In genomic region chrX:46704767-46705386, GRCh38 we compare ENCODE assay signal across 8 cellular contexts. TPM values are rescaled to one million over a fixed set of nuclear protein-coding genes. Genes with fewer than 3 reads are reported as not detected.
A peak's percentile ranks its signal among the peaks of the same experiment; 100 is the strongest.
DNase-seq lines count a peak whose midpoint lies in the region; ATAC-seq and TF ChIP-seq lines count a peak whose summit lies in the region.

No MANE protein-coding gene starts in this region.

- no peaks in the 10 kb centered on the region for H3K27me3 ChIP-seq in CD8-positive, alpha-beta T cell (ENCODE audit: insufficient read depth, low read length)
- no peaks in the 10 kb centered on the region for H3K27me3 ChIP-seq in left ventricle myocardium inferior (ENCODE audit: low read depth)
- peaks cover 0 to 89% (median 20%) of the 10 kb centered on the region in 45 donors for H3K27me3 ChIP-seq in dorsolateral prefrontal cortex

- DNase-seq in CD8-positive, alpha-beta T cell: no peak
- DNase-seq in activated naive CD4-positive, alpha-beta T cell treated with anti-CD3 and anti-CD28 coated beads, Interleukin-2, amount 50 U/mL, for 72 hours (ENCODE audit: low spot score in 2 of 2): peak; percentile 11 to 55
- DNase-seq in islet precursor cell (no peak), left ventricle myocardium inferior (no peak), H4 (ENCODE audit: low spot score) (no peak), dorsolateral prefrontal cortex (no peak)

- no peaks in the 10 kb centered on the region for H3K36me3 ChIP-seq in CD8-positive, alpha-beta T cell (ENCODE audit: insufficient read depth, low read length)
- H3K36me3 ChIP-seq in left ventricle myocardium inferior: no peaks in the 10 kb centered on the region

- no peaks in the 10 kb centered on the region for H3K36me3 Mint-ChIP-seq in CD8-positive, alpha-beta T cell
- peaks cover 0 to 13% of the 10 kb centered on the region in 2 donors for H3K36me3 Mint-ChIP-seq in activated naive CD4-positive, alpha-beta T cell treated with anti-CD3 and anti-CD28 coated beads, Interleukin-2, amount 50 U/mL, for 72 hours

- H3K4me3 ChIP-seq in CD8-positive, alpha-beta T cell (ENCODE audit: low read depth, low read length): no peak overlapping the region
- H3K4me3 ChIP-seq in left ventricle myocardium inferior: no peak overlapping the region
- H3K4me3 ChIP-seq in dorsolateral prefrontal cortex: no peak overlapping the region

- POLR2A ChIA-PET in CD8-positive, alpha-beta T cell (lab: Charles Lee): no interaction called here

- intact Hi-C loops in CD8-positive, alpha-beta T cell (cut with DNase I, micrococcal nuclease): no loop called here
- intact Hi-C loops in left ventricle myocardium inferior (cut with micrococcal nuclease) (no loop called here), dorsolateral prefrontal cortex (cut with DNase I) (no loop called here)

- no peaks in the 10 kb centered on the region for H3K9me3 ChIP-seq in CD8-positive, alpha-beta T cell (ENCODE audit: low read length)
- no peaks in the 10 kb centered on the region for H3K9me3 ChIP-seq in left ventricle myocardium inferior (replicated peaks)

- CTCF ChIA-PET in CD8-positive, alpha-beta T cell (lab: Charles Lee): no interaction called here

- peak overlapping the region; percentile 4 for H3K27ac Mint-ChIP-seq in CD8-positive, alpha-beta T cell
- peak overlapping the region; percentile 87 to 92 for H3K27ac Mint-ChIP-seq in activated naive CD4-positive, alpha-beta T cell treated with anti-CD3 and anti-CD28 coated beads, Interleukin-2, amount 50 U/mL, for 72 hours

- peaks cover 6% of the 10 kb centered on the region for H3K4me1 Mint-ChIP-seq in CD8-positive, alpha-beta T cell (ENCODE audit: low read depth)

- H3K27me3 Mint-ChIP-seq in CD8-positive, alpha-beta T cell (ENCODE audit: low read depth): no peaks in the 10 kb centered on the region

- no peaks in the 10 kb centered on the region for H3K9me3 Mint-ChIP-seq in CD8-positive, alpha-beta T cell
- H3K9me3 Mint-ChIP-seq in activated naive CD4-positive, alpha-beta T cell treated with anti-CD3 and anti-CD28 coated beads, Interleukin-2, amount 50 U/mL, for 72 hours: peaks cover 0 to 4% of the 10 kb centered on the region in 2 donors

- no peak for ATAC-seq in CD8-positive, alpha-beta T cell
- ATAC-seq in GM19468 (IDR thresholded peaks at IDR 0.05; ENCODE audit: extremely low read depth, unreplicated experiment): peak; percentile 56
- peak; percentile 95 for ATAC-seq in HG03460 (IDR thresholded peaks at IDR 0.05; ENCODE audit: unreplicated experiment)
- ATAC-seq in activated naive CD4-positive, alpha-beta T cell treated with anti-CD3 and anti-CD28 coated beads, Interleukin-2, amount 50 U/mL, for 72 hours: peak; percentile 99

- no peaks in the 10 kb centered on the region for H3K4me1 ChIP-seq in CD8-positive, alpha-beta T cell (ENCODE audit: insufficient read depth, low read length)
- no peaks in the 10 kb centered on the region for H3K4me1 ChIP-seq in left ventricle myocardium inferior

- H3K27ac ChIP-seq in CD8-positive, alpha-beta T cell (ENCODE audit: low read depth, low read length): no peak overlapping the region
- H3K27ac ChIP-seq in left ventricle myocardium inferior (replicated peaks): no peak overlapping the region
- H3K27ac ChIP-seq in dorsolateral prefrontal cortex: no peak overlapping the region

- H3K4me3 Mint-ChIP-seq in CD8-positive, alpha-beta T cell: no peak overlapping the region

- no peak for TF ChIP-seq CTCF in CD8-positive, alpha-beta T cell (IDR thresholded peaks at IDR 0.05)
- TF ChIP-seq CTCF in left ventricle myocardium inferior (IDR thresholded peaks at IDR 0.05; ENCODE audit: borderline replicate concordance): no peak
- no peak for TF ChIP-seq CTCF in dorsolateral prefrontal cortex (IDR thresholded peaks at IDR 0.05 in 54 of 56, conservative IDR thresholded peaks at IDR 0.05 in 2 of 56; ENCODE audit: low read depth in 1 of 56, partially characterized antibody in 56 of 56)

RNA-seq across cellular contexts. Expression of gene SLC9A7, which starts 54.0 kb away (rescaled TPM):
- total RNA-seq in CD8-positive, alpha-beta T cell: 1 to 10 TPM; 2.4 to 2.5 TPM
- 10 to 100 TPM; 13.5 to 15.1 TPM for total RNA-seq in activated naive CD4-positive, alpha-beta T cell treated with anti-CD3 and anti-CD28 coated beads, Interleukin-2, amount 50 U/mL, for 72 hours
- 1.9 TPM for total RNA-seq in left ventricle myocardium inferior
- total RNA-seq in H4 (2014; rRNA removed; shearing (Covaris generic)): 4.2 and 5.9 TPM in 2 replicates
- 10 to 100 TPM in 119 of 120 experiments, 1 to 10 TPM in 1; 9.6 to 53.0 (median 27.8) TPM for total RNA-seq in dorsolateral prefrontal cortex

Comparison
In these comparisons a context has a peak if more than half of its experiments do, and no peak if none do; other contexts are left out.
1. DNase-seq: peak in activated naive CD4-positive, alpha-beta T cell treated with anti-CD3 and anti-CD28 coated beads, Interleukin-2, amount 50 U/mL, for 72 hours (2 of 2); none in CD8-positive, alpha-beta T cell (0 of 7), islet precursor cell (single experiment), left ventricle myocardium inferior (single experiment), H4 (single experiment) and dorsolateral prefrontal cortex (0 of 10).